Comparison of ENCODE assay signal across 22 cellular contexts in genomic region chr19:13579388-13580060, GRCh38.
A peak's percentile ranks its signal among the peaks of the same experiment; 100 is the strongest.
DNase-seq lines count a peak whose midpoint lies in the region; ATAC-seq and TF ChIP-seq lines count a peak whose summit lies in the region.
"Had no signal": no experiment of that assay in that cellular context is flagged by ENCODE, and none has a peak within 500 bp of the region (broad histone marks: within the 10 kb centered on the region; RNA-seq: fewer than 3 reads in every experiment).

No MANE protein-coding gene starts in this region.

- no peaks in the 10 kb centered on the region for H3K79me1 ChIP-seq in mesendoderm (ENCODE audit: low read length)

- no peak overlapping the region for H3K18ac ChIP-seq in mesendoderm (ENCODE audit: low read length)

- H3K27me3 ChIP-seq in WERI-Rb-1 (ENCODE audit: insufficient read depth, low read depth, severe bottlenecking) (peaks cover 39% of the 10 kb centered on the region), mesendoderm (ENCODE audit: insufficient read depth, low read length, poor library complexity) (no peaks in the 10 kb centered on the region), H7 (ENCODE audit: control insufficient read depth, insufficient read depth, low read length) (no peaks in the 10 kb centered on the region), Peyer's patch (no peaks in the 10 kb centered on the region)
- H3K27me3 ChIP-seq: cardiac muscle cell had no signal

- H4K5ac ChIP-seq in mesendoderm (ENCODE audit: low read length), result no peak overlapping the region

- H3K27ac ChIP-seq in WERI-Rb-1, result no peak overlapping the region
- H3K27ac ChIP-seq in mesendoderm (ENCODE audit: low read depth, low read length), result no peak overlapping the region
- no peak overlapping the region for H3K27ac ChIP-seq in Peyer's patch
- H3K27ac ChIP-seq: cardiac muscle cell, heart right ventricle, lower lobe of right lung, SK-N-MC had no signal

- H3K4ac ChIP-seq in mesendoderm (ENCODE audit: low read depth, low read length), result no peak overlapping the region

- WGBS in mesendoderm (ENCODE audit: extremely low coverage, insufficient coverage, low lambda C conversion rate), result no CpG with 5 or more reads among the region's 7 CpGs

- DNase-seq in AG10803 (ENCODE audit: low read depth) (peak; percentile 78), HCEC 1CT (peak; percentile 13), WERI-Rb-1 (no peak), mesendoderm (peak; percentile 21), epidermal melanocyte (ENCODE audit: insufficient read length, low spot score) (no peak), H7 (no peak), Peyer's patch (no peak)
- DNase-seq: activated CD4-positive, alpha-beta memory T cell treated with anti-CD3 and anti-CD28 coated beads for 36 hours; activated naive CD8-positive, alpha-beta T cell treated with anti-CD3 and anti-CD28 coated beads, Interleukin-2, amount 10 ng/mL, durations not matched to agents 7 days and 5 days; activated T-cell treated with anti-CD3 and anti-CD28 coated beads, Interleukin-2, amount 50 U/mL, for 72 hours; heart right ventricle; lower lobe of right lung; MV-4-11; NCI-H2029; NCI-H526; posterior cingulate gyrus; stimulated activated CD4-positive, alpha-beta T cell treated with anti-CD3 and anti-CD28 coated beads, Interleukin-4, amount 100 ng/mL, for 4 hours; stimulated activated CD8-positive, alpha-beta memory T cell treated with anti-CD3 and anti-CD28 coated beads, Interleukin-4, amount 100 ng/mL, for 48 hours had no signal

- H3K4me3 ChIP-seq in AG10803 (ENCODE audit: low read length) (no peak overlapping the region), WERI-Rb-1 (ENCODE audit: low read depth, low read length) (no peak overlapping the region), mesendoderm (ENCODE audit: low read length) (no peak overlapping the region), H7 (ENCODE audit: insufficient read depth, low read depth, low read length) (no peak overlapping the region), Peyer's patch (no peak overlapping the region)
- H3K4me3 ChIP-seq: cardiac muscle cell, heart right ventricle, lower lobe of right lung, SK-N-MC, smooth muscle cell had no signal

- no peak overlapping the region for H2BK15ac ChIP-seq in mesendoderm (replicated peaks; ENCODE audit: low read depth)

- H4K8ac ChIP-seq in mesendoderm (ENCODE audit: low read depth, low read length), result no peak overlapping the region

- H2BK120ac ChIP-seq in mesendoderm (ENCODE audit: low read depth, low read length), result no peak overlapping the region

- ATAC-seq in HG03432 (IDR thresholded peaks at IDR 0.05; ENCODE audit: unreplicated experiment), result no peak
- ATAC-seq: activated T-cell treated with anti-CD3 and anti-CD28 coated beads, Interleukin-2, amount 50 U/mL, for 72 hours; heart right ventricle; lower lobe of right lung had no signal

- no peaks in the 10 kb centered on the region for H3K79me2 ChIP-seq in mesendoderm (ENCODE audit: control insufficient read depth, insufficient read depth, low read length)

- no peak for TF ChIP-seq POLR2A in Peyer's patch (IDR thresholded peaks at IDR 0.05)

- H3K4me1 ChIP-seq in mesendoderm (ENCODE audit: control insufficient read depth, low read depth, low read length) (no peaks in the 10 kb centered on the region), Peyer's patch (no peaks in the 10 kb centered on the region)
- H3K4me1 ChIP-seq: heart right ventricle, lower lobe of right lung had no signal

- H3K4me2 ChIP-seq in mesendoderm (ENCODE audit: low read length), result no peak overlapping the region
- H3K4me2 ChIP-seq: smooth muscle cell had no signal

- no peak overlapping the region for H3K56ac ChIP-seq in mesendoderm (ENCODE audit: low read length)

- no peak overlapping the region for H3K23ac ChIP-seq in mesendoderm (ENCODE audit: low read length)

- H3K9me3 ChIP-seq in WERI-Rb-1 (ENCODE audit: severe bottlenecking) (peaks cover 7% of the 10 kb centered on the region), Peyer's patch (peaks cover 0 to 8% (median 0%) of the 10 kb centered on the region in 4 donors)

- no peak overlapping the region for H2BK5ac ChIP-seq in mesendoderm (ENCODE audit: low read length)

- H3K9ac ChIP-seq in mesendoderm (ENCODE audit: low read length), result no peak overlapping the region

- peak; percentile 29; the same call in 1 of the 2 replicates for TF ChIP-seq CTCF in AG10803 (conservative IDR thresholded peaks at IDR 0.05; ENCODE audit: low read length)
- peak; percentile 17; the same call in 1 of the 2 replicates for TF ChIP-seq CTCF in WERI-Rb-1 (IDR thresholded peaks at IDR 0.05; ENCODE audit: low read depth, low read length)
- TF ChIP-seq CTCF in Peyer's patch (IDR thresholded peaks at IDR 0.05), result no peak

- H2AK5ac ChIP-seq in mesendoderm (ENCODE audit: low read length), result no peak overlapping the region

- H3K36me3 ChIP-seq in WERI-Rb-1, result no peaks in the 10 kb centered on the region
- H3K36me3 ChIP-seq in mesendoderm (ENCODE audit: control insufficient read depth, insufficient read depth, low read length), result no peaks in the 10 kb centered on the region
- no peaks in the 10 kb centered on the region for H3K36me3 ChIP-seq in H7 (replicated peaks; ENCODE audit: control insufficient read depth, insufficient read depth, low read length)
- H3K36me3 ChIP-seq in Peyer's patch, result no peaks in the 10 kb centered on the region
- H3K36me3 ChIP-seq: cardiac muscle cell, heart right ventricle, lower lobe of right lung had no signal

Comparison
In these comparisons a context has a peak if more than half of its experiments do, and no peak if none do; other contexts are left out.
1. DNase-seq: peak in AG10803 (single experiment), HCEC 1CT (single experiment) and mesendoderm (single experiment); none in WERI-Rb-1 (single experiment), epidermal melanocyte (single experiment), H7 (single experiment) and Peyer's patch (0 of 3).
2. CTCF ChIP-seq: peak in AG10803 (single experiment) and WERI-Rb-1 (single experiment); none in Peyer's patch (0 of 6).